Comparison of ENCODE assay signal across 17 cellular contexts in the genomic region with DNA sequence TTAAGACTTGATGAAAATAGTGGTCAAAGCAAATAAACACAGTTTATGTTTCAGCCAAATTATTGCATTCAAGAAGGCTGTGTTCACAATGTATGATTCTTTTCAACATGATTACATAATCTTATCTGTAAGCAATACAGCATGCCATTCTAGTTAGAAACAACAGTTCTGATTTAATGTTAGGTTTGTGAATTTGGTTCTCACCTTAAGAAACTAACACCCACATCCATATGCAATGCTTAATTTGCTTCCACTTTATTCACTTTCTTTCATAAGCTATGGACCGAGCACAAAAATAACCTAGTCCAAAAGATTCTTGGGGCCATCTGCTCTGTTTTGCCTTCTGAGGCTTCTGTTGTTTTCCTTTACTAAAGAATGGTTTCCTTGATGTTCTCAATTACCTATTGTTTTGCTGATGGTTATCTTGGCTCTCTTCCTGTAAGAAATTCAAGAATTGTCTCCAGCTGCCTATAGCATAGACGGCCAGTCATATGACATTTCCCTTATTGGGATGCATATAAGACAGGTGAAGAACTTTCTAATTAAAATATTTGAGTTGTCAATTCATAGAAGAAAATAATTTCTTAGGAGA.
"Had no signal": no experiment of that assay in that cellular context is flagged by ENCODE, and none has a peak within 500 bp of the region (broad histone marks: within the 10 kb centered on the region; RNA-seq: fewer than 3 reads in every experiment).

No MANE protein-coding gene starts in this region.

- H3K9me3 Mint-ChIP-seq: dendritic cell treated with granulocyte-macrophage colony-stimulating factor and Interleukin-4, amounts not matched to agents 40 ng/mL and 50 ng/mL, for 4 days; neural progenitor cell had no signal

- DNase-seq: activated CD4-positive, alpha-beta memory T cell treated with anti-CD3 and anti-CD28 coated beads, Interleukin-2, amount 10 ng/mL, durations not matched to agents 7 days and 5 days; activated CD4-positive, alpha-beta T cell treated with anti-CD3 and anti-CD28 coated beads for 36 hours; activated gamma-delta T cell; activated T-cell treated with anti-CD3 and anti-CD28 coated beads, Interleukin-2, amount 50 U/mL, for 48 hours; amygdala; cerebellar nuclear complex; islet precursor cell; mammary epithelial cell; ovary; retina had no signal

- H3K4me3 Mint-ChIP-seq: activated CD4-positive, alpha-beta memory T cell treated with anti-CD3 and anti-CD28 coated beads, Interleukin-2, amount 10 ng/mL, durations not matched to agents 7 days and 5 days; activated CD4-positive, alpha-beta T cell treated with anti-CD3 and anti-CD28 coated beads for 36 hours; activated naive CD8-positive, alpha-beta T cell; brain; dendritic cell treated with granulocyte-macrophage colony-stimulating factor and Interleukin-4, amounts not matched to agents 40 ng/mL and 50 ng/mL, for 4 days; neural progenitor cell; T-helper 2 cell treated with Interferon-gamma antibody and Interleukin-4, amounts not matched to agents 5 μg/mL and 100 μg/mL, for 36 hours had no signal

- H3K36me3 Mint-ChIP-seq: activated naive CD8-positive, alpha-beta T cell; brain; neural progenitor cell had no signal

- H3K4me1 Mint-ChIP-seq: activated CD4-positive, alpha-beta memory T cell treated with anti-CD3 and anti-CD28 coated beads, Interleukin-2, amount 10 ng/mL, durations not matched to agents 7 days and 5 days; activated CD4-positive, alpha-beta T cell treated with anti-CD3 and anti-CD28 coated beads for 36 hours; neural progenitor cell had no signal

- H3K27me3 Mint-ChIP-seq: activated CD4-positive, alpha-beta memory T cell treated with anti-CD3 and anti-CD28 coated beads, Interleukin-2, amount 10 ng/mL, durations not matched to agents 7 days and 5 days; activated CD4-positive, alpha-beta T cell treated with anti-CD3 and anti-CD28 coated beads for 36 hours; activated naive CD8-positive, alpha-beta T cell; dendritic cell treated with granulocyte-macrophage colony-stimulating factor and Interleukin-4, amounts not matched to agents 40 ng/mL and 50 ng/mL, for 4 days had no signal

- H3K27ac Mint-ChIP-seq: activated CD4-positive, alpha-beta memory T cell treated with anti-CD3 and anti-CD28 coated beads, Interleukin-2, amount 10 ng/mL, durations not matched to agents 7 days and 5 days; activated CD4-positive, alpha-beta T cell treated with anti-CD3 and anti-CD28 coated beads for 36 hours; activated naive CD8-positive, alpha-beta T cell; dendritic cell treated with granulocyte-macrophage colony-stimulating factor and Interleukin-4, amounts not matched to agents 40 ng/mL and 50 ng/mL, for 4 days; neural progenitor cell; T-helper 2 cell treated with Interferon-gamma antibody and Interleukin-4, amounts not matched to agents 5 μg/mL and 100 μg/mL, for 36 hours had no signal

- ATAC-seq: activated CD4-positive, alpha-beta T cell treated with anti-CD3 and anti-CD28 coated beads for 36 hours; esophagus mucosa; left lobe of liver had no signal
